Comparison of ENCODE assay signal across 19 cellular contexts in the genomic region with DNA sequence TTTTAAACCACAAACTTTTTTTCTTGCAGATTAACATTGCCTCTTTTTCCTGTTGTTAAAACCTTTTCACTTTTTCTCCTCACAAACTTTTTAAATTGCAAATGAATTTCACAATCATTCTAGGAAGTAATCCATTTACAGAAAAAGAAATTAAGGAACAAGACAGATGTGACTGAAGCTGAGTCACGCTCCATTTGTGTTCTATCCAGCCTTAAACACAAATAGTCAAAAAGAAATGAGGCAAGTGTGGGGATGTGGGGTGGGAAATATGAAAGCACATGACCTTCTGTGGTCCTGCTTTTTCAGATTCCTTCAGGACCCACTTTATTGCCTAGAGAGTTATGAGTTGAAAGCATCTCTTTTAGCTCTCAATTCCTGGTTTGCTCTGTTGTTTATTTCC.
DNase-seq lines count a peak whose midpoint lies in the region; ATAC-seq and TF ChIP-seq lines count a peak whose summit lies in the region.
"Had no signal": no experiment of that assay in that cellular context is flagged by ENCODE, and none has a peak within 500 bp of the region (broad histone marks: within the 10 kb centered on the region; RNA-seq: fewer than 3 reads in every experiment).

No MANE protein-coding gene starts in this region.

- no peak overlapping the region for H3K4me3 ChIP-seq in fibroblast of lung (replicated peaks in 1 of 4; ENCODE audit: control extremely low read depth in 1 of 4, insufficient read depth in 1 of 4, low read depth in 3 of 4, low read length in 4 of 4)
- H3K4me3 ChIP-seq: body of pancreas had no signal

- peaks cover 8% of the 10 kb centered on the region for H3K4me1 Mint-ChIP-seq in nephron
- H3K4me1 Mint-ChIP-seq: activated B cell treated with CpG ODN at 0.5 μM for 24 hours; activated CD8-positive, alpha-beta memory T cell treated with anti-CD3 and anti-CD28 coated beads, Interleukin-2, amount 10 ng/mL, durations not matched to agents 7 days and 5 days had no signal

- H3K36me3 Mint-ChIP-seq in nephron (ENCODE audit: low read depth): peaks cover 3% of the 10 kb centered on the region
- H3K36me3 Mint-ChIP-seq: activated CD8-positive, alpha-beta memory T cell treated with anti-CD3 and anti-CD28 coated beads, Interleukin-2, amount 10 ng/mL, durations not matched to agents 7 days and 5 days had no signal

- peak; percentile 26 to 29 for DNase-seq in Kasumi-1 (lab: John Stamatoyannopoulos, UW)
- DNase-seq in SKM-1 (lab: John Stamatoyannopoulos, UW; ENCODE audit: unreplicated experiment): peak; percentile 2
- peak; percentile 69 to 75 for DNase-seq in fibroblast of lung (ENCODE audit: low read depth in 2 of 2)
- no peak for DNase-seq in epidermal melanocyte (ENCODE audit: insufficient read length, low spot score)
- no peak for DNase-seq in NCI-H2171 (lab: John Stamatoyannopoulos, UW)
- no peak for DNase-seq in stimulated activated naive CD4-positive, alpha-beta T cell (lab: John Stamatoyannopoulos, UW)
- DNase-seq: activated B cell treated with CpG ODN at 0.5 μM for 24 hours; activated CD8-positive, alpha-beta memory T cell treated with anti-CD3 and anti-CD28 coated beads, Interleukin-2, amount 10 ng/mL, durations not matched to agents 7 days and 5 days; activated gamma-delta T cell; body of pancreas; DMS79 treated with DMSO at 0.1 percent for 48 hours; GOT3; islet precursor cell; NCI-H1092; SW 1271 had no signal

- no peak overlapping the region for H3K4me2 ChIP-seq in fibroblast of lung (ENCODE audit: extremely low read depth, insufficient read depth, low read length)

- H4K20me1 ChIP-seq in fibroblast of lung (ENCODE audit: control insufficient read depth, extremely low read depth, insufficient read depth, low read length): no peaks in the 10 kb centered on the region

- ATAC-seq in GM19035 (IDR thresholded peaks at IDR 0.05; ENCODE audit: unreplicated experiment): no peak
- ATAC-seq: activated CD8-positive, alpha-beta memory T cell treated with anti-CD3 and anti-CD28 coated beads, Interleukin-2, amount 10 ng/mL, durations not matched to agents 7 days and 5 days; body of pancreas; HepG2 had no signal

- H3K9ac ChIP-seq in fibroblast of lung (ENCODE audit: insufficient read depth, low read length): no peak overlapping the region

- H3K9me3 ChIP-seq in fibroblast of lung (ENCODE audit: control insufficient read depth, insufficient read depth, low read depth, low read length): no peaks in the 10 kb centered on the region
- H3K9me3 ChIP-seq: body of pancreas had no signal

- H3K27me3 ChIP-seq in fibroblast of lung (ENCODE audit: control insufficient read depth, insufficient read depth, low read length): no peaks in the 10 kb centered on the region
- H3K27me3 ChIP-seq: body of pancreas had no signal

- no peak overlapping the region for H2AFZ ChIP-seq in fibroblast of lung (ENCODE audit: low read length)

- TF ChIP-seq CTCF in fibroblast of lung (conservative IDR thresholded peaks at IDR 0.05 in 1 of 2, IDR thresholded peaks at IDR 0.05 in 1 of 2; ENCODE audit: low read depth in 1 of 2, low read length in 2 of 2): no peak
- TF ChIP-seq CTCF in nephron (IDR thresholded peaks at IDR 0.05; ENCODE audit: unreplicated experiment in 3 of 3): no peak

- no peak overlapping the region for H3K4me3 Mint-ChIP-seq in nephron
- H3K4me3 Mint-ChIP-seq: activated B cell treated with CpG ODN at 0.5 μM for 24 hours; activated CD8-positive, alpha-beta memory T cell treated with anti-CD3 and anti-CD28 coated beads, Interleukin-2, amount 10 ng/mL, durations not matched to agents 7 days and 5 days had no signal

- H3K27me3 Mint-ChIP-seq in nephron (ENCODE audit: low read depth): no peaks in the 10 kb centered on the region
- H3K27me3 Mint-ChIP-seq: activated B cell treated with CpG ODN at 0.5 μM for 24 hours; activated CD8-positive, alpha-beta memory T cell treated with anti-CD3 and anti-CD28 coated beads, Interleukin-2, amount 10 ng/mL, durations not matched to agents 7 days and 5 days had no signal

- no peak overlapping the region for H3K27ac ChIP-seq in fibroblast of lung (ENCODE audit: insufficient read depth, low read length)
- H3K27ac ChIP-seq: body of pancreas, C4-2B had no signal

- H3K27ac Mint-ChIP-seq in nephron: peak overlapping the region in 2 of 3 experiments; percentile 39 to 85
- H3K27ac Mint-ChIP-seq: activated B cell treated with CpG ODN at 0.5 μM for 24 hours; activated CD8-positive, alpha-beta memory T cell treated with anti-CD3 and anti-CD28 coated beads, Interleukin-2, amount 10 ng/mL, durations not matched to agents 7 days and 5 days had no signal

- no peaks in the 10 kb centered on the region for H3K36me3 ChIP-seq in fibroblast of lung (ENCODE audit: control insufficient read depth, insufficient read depth, low read length)

- no peaks in the 10 kb centered on the region for H3K9me3 Mint-ChIP-seq in nephron
- H3K9me3 Mint-ChIP-seq: activated B cell treated with CpG ODN at 0.5 μM for 24 hours had no signal

- no peaks in the 10 kb centered on the region for H3K4me1 ChIP-seq in fibroblast of lung (ENCODE audit: control insufficient read depth, extremely low read depth, insufficient read depth, low read length)
- H3K4me1 ChIP-seq: body of pancreas had no signal

- H3K79me2 ChIP-seq in fibroblast of lung (ENCODE audit: control insufficient read depth, insufficient read depth, low read length): no peaks in the 10 kb centered on the region

Comparison
In these comparisons a context has a peak if more than half of its experiments do, and no peak if none do; other contexts are left out.
1. DNase-seq: peak in Kasumi-1 (2 of 2), SKM-1 (single experiment) and fibroblast of lung (2 of 2); none in epidermal melanocyte (single experiment), NCI-H2171 (single experiment) and stimulated activated naive CD4-positive, alpha-beta T cell (0 of 6).